Comparison of ENCODE assay signal across 8 cellular contexts in the genomic region with DNA sequence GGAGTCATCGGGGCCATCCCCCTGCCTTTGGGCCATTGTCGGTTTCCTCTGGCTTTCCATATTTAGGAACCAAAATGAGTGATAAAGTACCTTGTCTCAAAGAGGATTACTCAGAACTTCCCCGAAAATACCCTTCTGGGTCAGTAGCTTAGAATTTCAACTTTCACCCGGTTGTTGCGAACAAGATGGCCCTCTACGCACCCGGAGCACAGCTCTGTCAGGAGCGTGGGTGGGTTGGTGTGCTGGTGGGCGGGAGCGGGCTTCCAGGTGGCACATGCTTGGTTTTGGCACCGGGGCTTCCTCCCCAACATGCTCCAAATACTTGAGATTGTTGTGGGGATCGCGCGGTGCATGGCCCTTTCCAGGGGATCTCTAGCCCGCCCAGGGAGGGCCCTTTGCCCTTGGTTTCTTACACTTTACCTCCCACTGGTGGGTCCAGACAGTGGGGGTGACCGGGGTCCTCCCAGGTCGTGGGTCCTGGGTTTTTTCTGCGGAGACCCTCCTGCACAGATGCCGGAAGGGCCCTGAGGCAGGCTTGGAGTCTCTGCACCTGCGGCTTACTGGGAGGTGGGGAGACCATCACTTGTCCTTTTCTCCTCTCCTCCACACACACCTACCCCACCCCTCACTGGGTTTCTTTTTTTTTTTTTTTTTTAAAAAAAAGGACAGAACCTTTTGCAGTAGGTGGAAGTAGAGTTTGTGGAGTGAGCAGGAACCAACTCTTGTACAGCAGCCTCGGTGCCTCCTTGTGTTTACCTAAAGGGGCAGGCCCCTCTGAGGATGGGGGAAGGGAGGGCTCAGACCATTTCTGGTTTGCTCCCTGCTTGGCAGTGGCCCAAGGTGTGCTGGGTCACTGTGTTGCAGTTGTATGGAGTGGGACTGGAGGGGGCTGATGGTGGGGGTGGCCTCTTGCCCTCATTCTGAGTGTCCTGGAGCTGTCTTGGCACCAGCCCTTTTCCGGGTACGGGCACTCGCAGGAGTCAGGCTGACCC.
DNase-seq lines count a peak whose midpoint lies in the region; ATAC-seq, FAIRE-seq and TF ChIP-seq lines count a peak whose summit lies in the region.

No MANE protein-coding gene starts in this region.

- intact Hi-C loops in HepG2 (cut with micrococcal nuclease; ENCODE audit: unreplicated experiment) = no loop called here

- H3K36me3 Mint-ChIP-seq in GM23338 (ENCODE audit: low read depth) = peaks cover 6% of the 10 kb centered on the region; the same call in 1 of the 3 replicates
- H3K36me3 Mint-ChIP-seq in activated T-helper 17 cell treated with anti-CD3 and anti-CD28 coated beads, Interleukin-2, amount 50 U/mL, for 72 hours (ENCODE audit: low read depth) = peaks cover 17% of the 10 kb centered on the region

- no peaks in the 10 kb centered on the region for H3K79me2 ChIP-seq in ACC112 (ENCODE audit: control insufficient read depth, insufficient read depth, low read length, unreplicated experiment)
- peaks cover 43% of the 10 kb centered on the region for H3K79me2 ChIP-seq in GM23338 (replicated peaks; ENCODE audit: insufficient read depth)
- H3K79me2 ChIP-seq in HepG2 (ENCODE audit: insufficient read depth, low read length) = peaks cover 61% of the 10 kb centered on the region

- CTCF ChIA-PET in HepG2 (lab: Yijun Ruan, JAX; ENCODE audit: low intra/inter-chr PET ratio, low total read pairs) = no interaction called here

- H3F3A ChIP-seq in GM23338 (replicated peaks; ENCODE audit: low read depth) = peaks cover 6% of the 10 kb centered on the region

- no peaks in the 10 kb centered on the region; the same call in 1 of the 2 replicates for H4K20me1 ChIP-seq in GM23338 (replicated peaks; ENCODE audit: insufficient read depth)
- H4K20me1 ChIP-seq in HepG2 (ENCODE audit: insufficient read depth, low read length) = no peaks in the 10 kb centered on the region

- H3K4me3 ChIP-seq in ACC112 (ENCODE audit: low read depth, low read length) = 0 out of 2 replicates have a peak overlapping the region, but pooled peaks have one; percentile 80
- peak overlapping the region; percentile 88 for H3K4me3 ChIP-seq in GM23338
- peak overlapping the region; percentile 85 to 99 (median 97) for H3K4me3 ChIP-seq in HepG2 (replicated peaks in 1 of 3; ENCODE audit: insufficient read depth in 1 of 3, low read depth in 2 of 3, low read length in 3 of 3)
- H3K4me3 ChIP-seq in right atrium auricular region = no peak overlapping the region

- no peaks in the 10 kb centered on the region for H3K9me3 ChIP-seq in HepG2 (ENCODE audit: low read length)
- no peaks in the 10 kb centered on the region for H3K9me3 ChIP-seq in right atrium auricular region

- peak overlapping the region; percentile 95 for H3K4me2 ChIP-seq in GM23338
- H3K4me2 ChIP-seq in HepG2 (ENCODE audit: low read depth, low read length) = peak overlapping the region; percentile 81

- peak in 1 of 2 experiments; percentile 56; a peak in 2 of 4 replicates for TF ChIP-seq EP300 in HepG2 (IDR thresholded peaks at IDR 0.05; ENCODE audit: low read depth in 2 of 2, low read length in 2 of 2)
- 0 out of 2 replicates have a peak, but pooled peaks have one; percentile 31 for TF ChIP-seq EP300 in HepG2 (CRISPR knock-in tag; IDR thresholded peaks at IDR 0.05; ENCODE audit: borderline replicate concordance)

- H3K9me3 Mint-ChIP-seq in GM23338 = no peaks in the 10 kb centered on the region
- H3K9me3 Mint-ChIP-seq in activated T-helper 17 cell treated with anti-CD3 and anti-CD28 coated beads, Interleukin-2, amount 50 U/mL, for 72 hours = no peaks in the 10 kb centered on the region

- peak overlapping the region; percentile 25; the same call in 1 of the 2 replicates for H3K27ac ChIP-seq in ACC112 (ENCODE audit: low read depth, low read length)
- no peak overlapping the region for H3K27ac ChIP-seq in GM23338 (ENCODE audit: low read depth)
- H3K27ac ChIP-seq in HepG2 (ENCODE audit: extremely low read length, insufficient read depth, low read length) = peak overlapping the region; percentile 98
- no peak overlapping the region for H3K27ac ChIP-seq in right atrium auricular region

- 5% methylated on average over 23 of the region's 24 CpGs for WGBS in HepG2 (ENCODE audit: low lambda C conversion rate)

- peaks cover 23% of the 10 kb centered on the region for H3K27me3 Mint-ChIP-seq in GM23338 (ENCODE audit: insufficient read depth, low read depth, poor library complexity)
- peaks cover 18% of the 10 kb centered on the region for H3K27me3 Mint-ChIP-seq in activated T-helper 17 cell treated with anti-CD3 and anti-CD28 coated beads, Interleukin-2, amount 50 U/mL, for 72 hours

- peak; percentile 1; the same call in 2 of the 3 replicates for ATAC-seq in GM23338
- ATAC-seq in activated T-helper 17 cell treated with anti-CD3 and anti-CD28 coated beads, Interleukin-2, amount 50 U/mL, for 72 hours (replicated peaks) = peak; percentile 75
- ATAC-seq in HepG2 = no peak

- DNase-seq in GM23338 (ENCODE audit: low spot score) (no peak), HepG2 (ENCODE audit: low spot score) (peak; percentile 65), pons (ENCODE audit: low spot score) (no peak), AG08396 (ENCODE audit: low spot score) (no peak), right atrium auricular region (ENCODE audit: low spot score) (no peak)
- DNase-seq in stimulated activated CD4-positive, alpha-beta T cell treated with anti-CD3 and anti-CD28 coated beads, Interleukin-2, amount 100 ng/mL, for 48 hours = no peak

- H3K27ac Mint-ChIP-seq in GM23338 = no peak overlapping the region
- H3K27ac Mint-ChIP-seq in activated T-helper 17 cell treated with anti-CD3 and anti-CD28 coated beads, Interleukin-2, amount 50 U/mL, for 72 hours = peak overlapping the region; percentile 85

- H3K9ac ChIP-seq in HepG2 (ENCODE audit: insufficient read depth, low read depth, low read length) = peak overlapping the region; percentile 93

- in situ Hi-C loops in HepG2 (cut with HindIII; ENCODE audit: extremely low pct_ligation_motif_present, low pct_unique_long_range_greater_than_20kb) = loop anchor here (10.0 kb wide), 1 partner anchor 92 kb away; no protein-coding TSS in a partner anchor

- H3K4me1 Mint-ChIP-seq in GM23338 = peaks cover 46% of the 10 kb centered on the region
- H3K4me1 Mint-ChIP-seq in activated T-helper 17 cell treated with anti-CD3 and anti-CD28 coated beads, Interleukin-2, amount 50 U/mL, for 72 hours = peaks cover 15% of the 10 kb centered on the region

- FAIRE-seq in HepG2 (lab: Jason Lieb, UNC) = peak; percentile 76

- H3K4me1 ChIP-seq in ACC112 (ENCODE audit: control insufficient read depth, insufficient read depth, low read length, unreplicated experiment) (peaks cover 48% of the 10 kb centered on the region), GM23338 (ENCODE audit: insufficient read depth) (peaks cover 35% of the 10 kb centered on the region), HepG2 (ENCODE audit: insufficient read depth, low read length) (peaks cover 63% of the 10 kb centered on the region), right atrium auricular region (peaks cover 0 to 51% of the 10 kb centered on the region in 2 donors)

- TSS peak; percentile 43 for BruUV-seq in HepG2 (replicated peaks; lab: Mats Ljungman, UMichigan)

- no peak; a peak in 2 of 4 replicates for TF ChIP-seq POLR2A in HepG2 (IDR thresholded peaks at IDR 0.05; ENCODE audit: insufficient read depth in 1 of 2, low read depth in 2 of 2, low read length in 2 of 2)

- peak overlapping the region; percentile 88 for H3K4me3 Mint-ChIP-seq in GM23338
- peak overlapping the region; percentile 73 for H3K4me3 Mint-ChIP-seq in activated T-helper 17 cell treated with anti-CD3 and anti-CD28 coated beads, Interleukin-2, amount 50 U/mL, for 72 hours

- no peaks in the 10 kb centered on the region for H3K27me3 ChIP-seq in ACC112 (ENCODE audit: insufficient read depth, low read length)
- peaks cover 25% of the 10 kb centered on the region for H3K27me3 ChIP-seq in GM23338 (ENCODE audit: insufficient read depth)
- no peaks in the 10 kb centered on the region; a peak in 1 of 5 replicates for H3K27me3 ChIP-seq in HepG2 (ENCODE audit: control insufficient read depth in 1 of 2, insufficient read depth in 2 of 2, low read length in 2 of 2)
- H3K27me3 ChIP-seq in right atrium auricular region = no peaks in the 10 kb centered on the region

- H2AFZ ChIP-seq in ACC112 (ENCODE audit: low read length, unreplicated experiment) = no peak overlapping the region
- no peak overlapping the region for H2AFZ ChIP-seq in GM23338
- H2AFZ ChIP-seq in HepG2 (ENCODE audit: low read length) = no peak overlapping the region

- POLR2A ChIA-PET in HepG2 (lab: Yijun Ruan, JAX) = interaction anchor here (0.6 to 12.7 kb wide), 10 partner anchors 17 to 194 kb away, joined by 3 to 335 read pairs (median 4); no protein-coding TSS in a partner anchor

- no peak for TF ChIP-seq RAD21 in HepG2 (CRISPR knock-in tag; IDR thresholded peaks at IDR 0.05)

- H3K36me3 ChIP-seq in ACC112 (ENCODE audit: insufficient read depth, low read length) (no peaks in the 10 kb centered on the region), GM23338 (ENCODE audit: insufficient read depth) (no peaks in the 10 kb centered on the region), HepG2 (replicated peaks in 1 of 2; ENCODE audit: control insufficient read depth in 1 of 2, insufficient read depth in 2 of 2, low read length in 2 of 2) (peaks cover 0 to 7% of the 10 kb centered on the region in 2 experiments; a peak in 2 of 5 replicates), right atrium auricular region (no peaks in the 10 kb centered on the region)

- TF ChIP-seq CTCF in GM23338 (conservative IDR thresholded peaks at IDR 0.05; ENCODE audit: low read depth in 2 of 2) = no peak
- peak; percentile 5; the same call in 1 of the 2 replicates for TF ChIP-seq CTCF in HepG2 (CRISPR knock-in tag; IDR thresholded peaks at IDR 0.05)
- TF ChIP-seq CTCF in right atrium auricular region (IDR thresholded peaks at IDR 0.05) = no peak

- no peaks in the 10 kb centered on the region for H3K9me2 ChIP-seq in GM23338 (ENCODE audit: insufficient read depth)

TF ChIP-seq in GM23338, 12 proteins besides CTCF, POLR2A, EP300 and RAD21 (continues in another document):
- TF ChIP-seq STAT1 (IDR thresholded peaks at IDR 0.05; ENCODE audit: unreplicated experiment) = no peak
- no peak for TF ChIP-seq EZH2 (IDR thresholded peaks at IDR 0.05; ENCODE audit: low read depth, unreplicated experiment)
- no peak for TF ChIP-seq EZH2phosphoT487 (IDR thresholded peaks at IDR 0.05; ENCODE audit: unreplicated experiment)
- no peak for TF ChIP-seq POLR2AphosphoS5 (IDR thresholded peaks at IDR 0.05; ENCODE audit: low read depth)

TF ChIP-seq in HepG2, 621 proteins besides CTCF, POLR2A, EP300 and RAD21 (continues in another document):
- TF ChIP-seq ZMYM4 (CRISPR knock-in tag; IDR thresholded peaks at IDR 0.05) (peak; percentile 28; the same call in 1 of the 2 replicates), IRF2 (CRISPR knock-in tag; IDR thresholded peaks at IDR 0.05) (no peak), ZNF660 (CRISPR knock-in tag; IDR thresholded peaks at IDR 0.05; ENCODE audit: borderline replicate concordance, low read depth) (no peak), ZNF546 (CRISPR knock-in tag; conservative IDR thresholded peaks at IDR 0.05) (no peak), ZNF235 (CRISPR knock-in tag; IDR thresholded peaks at IDR 0.05; ENCODE audit: borderline replicate concordance) (no peak), ELF3 (CRISPR knock-in tag; IDR thresholded peaks at IDR 0.05) (peak; percentile 57), ZNF782 (CRISPR knock-in tag; IDR thresholded peaks at IDR 0.05; ENCODE audit: borderline replicate concordance) (no peak)

Comparison
In these comparisons a context has a peak if more than half of its experiments do, and no peak if none do; other contexts are left out.
1. H3K27ac ChIP-seq: peak in ACC112 (single experiment) and HepG2 (single experiment); none in GM23338 (single experiment) and right atrium auricular region (0 of 2).
2. H3K4me3 ChIP-seq: peak in ACC112 (single experiment), GM23338 (single experiment) and HepG2 (3 of 3); none in right atrium auricular region (0 of 2).